ENCODE assay signal across 8 cellular contexts in the genomic region with DNA sequence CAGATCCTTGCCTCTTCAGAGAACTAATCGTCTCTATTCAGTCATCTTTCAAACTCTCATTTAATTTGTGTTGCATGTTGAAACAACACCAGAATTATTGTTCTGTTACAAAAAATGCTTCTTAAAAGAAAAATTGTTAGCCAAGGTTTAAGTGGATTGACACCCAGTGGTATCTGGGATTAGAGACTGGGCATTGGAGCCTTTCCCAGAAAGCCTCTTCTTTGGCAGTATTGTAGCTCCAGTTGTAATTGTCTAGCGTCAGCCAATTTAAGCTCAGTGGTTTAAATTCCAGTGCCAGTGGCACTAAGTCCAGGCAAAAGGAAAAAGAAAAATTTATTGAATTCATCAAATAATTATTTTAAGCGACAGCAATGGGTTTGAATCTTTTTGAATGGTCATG. TPM values are rescaled to one million over a fixed set of nuclear protein-coding genes. Genes with fewer than 3 reads are reported as not detected.
DNase-seq lines count a peak whose midpoint lies in the region; ATAC-seq, FAIRE-seq and TF ChIP-seq lines count a peak whose summit lies in the region.

No MANE protein-coding gene starts in this region.

- H3K9ac ChIP-seq in fibroblast of lung (ENCODE audit: insufficient read depth, low read length), result peak overlapping the region; percentile 68

- CTCF ChIA-PET in Caco-2 (lab: Charles Lee), result no interaction called here

- no peak for ATAC-seq in RWPE2 (ENCODE audit: low read depth)
- no peak for ATAC-seq in pancreas
- ATAC-seq in HG03521 (IDR thresholded peaks at IDR 0.05; ENCODE audit: unreplicated experiment), result no peak

- DNase-seq in Caco-2 (no peak), RWPE2 (ENCODE audit: low spot score) (no peak), fibroblast of lung (ENCODE audit: low read depth in 2 of 2) (no peak), pancreas (no peak), ACHN (no peak)
- no peak for DNase-seq in effector CD8-positive, alpha-beta T cell (lab: John Stamatoyannopoulos, UW)
- DNase-seq in stimulated activated CD4-positive, alpha-beta T cell treated with anti-CD3 and anti-CD28 coated beads, Interleukin-1b, Interleukin-23, amount 100 ng/mL, for 48 hours, result no peak

- H4K20me1 ChIP-seq in fibroblast of lung (ENCODE audit: control insufficient read depth, extremely low read depth, insufficient read depth, low read length), result no peaks in the 10 kb centered on the region

- H3K27me3 Mint-ChIP-seq in Caco-2 (ENCODE audit: insufficient read depth, unreplicated experiment), result no peaks in the 10 kb centered on the region

- TF ChIP-seq CTCF in Caco-2 (IDR thresholded peaks at IDR 0.05; ENCODE audit: insufficient read depth in 1 of 2, low read depth in 1 of 2, low read length in 1 of 2, severe bottlenecking in 1 of 2, unreplicated experiment in 1 of 2) (no peak), RWPE2 (IDR thresholded peaks at IDR 0.05; ENCODE audit: poor library complexity, severe bottlenecking) (no peak), fibroblast of lung (conservative IDR thresholded peaks at IDR 0.05 in 1 of 2, IDR thresholded peaks at IDR 0.05 in 1 of 2; ENCODE audit: low read depth in 1 of 2, low read length in 2 of 2) (no peak), pancreas (IDR thresholded peaks at IDR 0.05) (no peak)

- H3K4me3 ChIP-seq in Caco-2 (ENCODE audit: low read depth, low read length), result peak overlapping the region; percentile 63
- peak overlapping the region; percentile 82 for H3K4me3 ChIP-seq in RWPE2 (ENCODE audit: severe bottlenecking)
- H3K4me3 ChIP-seq in fibroblast of lung (replicated peaks in 1 of 4; ENCODE audit: control extremely low read depth in 1 of 4, insufficient read depth in 1 of 4, low read depth in 3 of 4, low read length in 4 of 4), result peak overlapping the region; percentile 83 to 95 (median 87)
- H3K4me3 ChIP-seq in pancreas, result peak overlapping the region; percentile 49 to 76 (median 66)

- FAIRE-seq in pancreas (lab: Jason Lieb, UNC), result no peak

- no peak overlapping the region for H3K27ac Mint-ChIP-seq in Caco-2 (ENCODE audit: unreplicated experiment)

- H3K36me3 ChIP-seq in Caco-2 (ENCODE audit: control insufficient read depth, insufficient read depth, low read length) (no peaks in the 10 kb centered on the region), RWPE2 (ENCODE audit: low read depth) (0 out of 2 replicates have a peak, but pooled peaks cover 5% of the 10 kb centered on the region), fibroblast of lung (ENCODE audit: control insufficient read depth, insufficient read depth, low read length) (no peaks in the 10 kb centered on the region), pancreas (no peaks in the 10 kb centered on the region)

- H3K9me3 ChIP-seq in Caco-2, result no peaks in the 10 kb centered on the region
- no peaks in the 10 kb centered on the region for H3K9me3 ChIP-seq in RWPE2 (ENCODE audit: severe bottlenecking)
- H3K9me3 ChIP-seq in fibroblast of lung (ENCODE audit: control insufficient read depth, insufficient read depth, low read depth, low read length), result no peaks in the 10 kb centered on the region
- H3K9me3 ChIP-seq in pancreas, result no peaks in the 10 kb centered on the region

- H3K27me3 ChIP-seq in Caco-2 (replicated peaks; ENCODE audit: control insufficient read depth, insufficient read depth, low read length) (no peaks in the 10 kb centered on the region), RWPE2 (ENCODE audit: insufficient read depth, poor library complexity, severe bottlenecking) (no peaks in the 10 kb centered on the region), fibroblast of lung (ENCODE audit: control insufficient read depth, insufficient read depth, low read length) (no peaks in the 10 kb centered on the region), pancreas (no peaks in the 10 kb centered on the region)

- intact Hi-C loops in Caco-2 (cut with micrococcal nuclease; ENCODE audit: unreplicated experiment) (no loop called here), pancreas (cut with DNase I) (no loop called here)

- H3K27ac ChIP-seq in RWPE2 (ENCODE audit: poor library complexity, severe bottlenecking) (no peak overlapping the region), fibroblast of lung (ENCODE audit: insufficient read depth, low read length) (no peak overlapping the region), pancreas (peak overlapping the region in 1 of 4 donors; percentile 99)

- no peaks in the 10 kb centered on the region for H3K4me1 Mint-ChIP-seq in Caco-2 (ENCODE audit: low read depth, unreplicated experiment)

- no peaks in the 10 kb centered on the region; the same call in 1 of the 2 replicates for H3K4me1 ChIP-seq in Caco-2
- H3K4me1 ChIP-seq in RWPE2 (ENCODE audit: insufficient read depth, poor library complexity, severe bottlenecking), result no peaks in the 10 kb centered on the region
- H3K4me1 ChIP-seq in fibroblast of lung (ENCODE audit: control insufficient read depth, extremely low read depth, insufficient read depth, low read length), result no peaks in the 10 kb centered on the region
- peaks cover 3 to 13% (median 6%) of the 10 kb centered on the region in 3 donors for H3K4me1 ChIP-seq in pancreas

- POLR2A ChIA-PET in Caco-2 (lab: Charles Lee), result no interaction called here

- WGBS in pancreas, 2 donors, result 12 to 25% methylated on average over 3 of the region's 3 CpGs

- H2AFZ ChIP-seq in fibroblast of lung (ENCODE audit: low read length), result no peak overlapping the region

- H3K79me2 ChIP-seq in fibroblast of lung (ENCODE audit: control insufficient read depth, insufficient read depth, low read length), result peaks cover 1% of the 10 kb centered on the region

- in situ Hi-C loops in ACHN (cut with HindIII; ENCODE audit: low pct_ligation_motif_present, low pct_unique_long_range_greater_than_20kb, low sequenced_read_pairs), result loop anchor here (25.0 kb wide), 1 partner anchor 187 kb away; no protein-coding TSS in a partner anchor

- peaks cover 7% of the 10 kb centered on the region for H3K36me3 Mint-ChIP-seq in Caco-2 (ENCODE audit: insufficient read depth, unreplicated experiment)

- H3K4me2 ChIP-seq in fibroblast of lung (ENCODE audit: extremely low read depth, insufficient read depth, low read length), result peak overlapping the region; percentile 87

- H3K4me3 Mint-ChIP-seq in Caco-2 (ENCODE audit: unreplicated experiment), result peak overlapping the region; percentile 86

- H3K9me3 Mint-ChIP-seq in Caco-2 (ENCODE audit: unreplicated experiment), result no peaks in the 10 kb centered on the region

- no TSS peak for BruUV-seq in Caco-2 (replicated peaks; lab: Mats Ljungman, UMichigan)

RNA-seq across cellular contexts. Expression of a gene that starts 0.8 kb away (rescaled TPM):
- total RNA-seq in Caco-2 (2022), result 8.9 and 10.8 TPM in 2 replicates
- 20.3 and 22.0 TPM in 2 replicates for total RNA-seq in fibroblast of lung
- 12.8 and 15.2 TPM in 2 replicates for polyA plus RNA-seq in fibroblast of lung
- 10.4 and 10.6 TPM in 2 replicates for polyA plus RNA-seq in fibroblast of lung (2012)
- polyA minus RNA-seq in fibroblast of lung (ENCODE audit: low replicate concordance), result 0.26 and 1.2 TPM in 2 replicates
- total RNA-seq in pancreas, result 10 to 100 TPM; 11.3 to 18.5 (median 12.7) TPM
- 10 to 100 TPM; 12.4 to 21.3 TPM for polyA plus RNA-seq in pancreas

RNA-seq across cellular contexts. Expression of a gene that starts 21.5 kb away (rescaled TPM):
- total RNA-seq in Caco-2 (2022), result not detected in 2 replicates
- total RNA-seq in fibroblast of lung, result under 0.01 and 0.17 TPM in 2 replicates
- not detected in 2 replicates for polyA plus RNA-seq in fibroblast of lung
- polyA plus RNA-seq in fibroblast of lung (2012), result 0.03 TPM in 1 of 2 replicates, not detected in the other
- polyA minus RNA-seq in fibroblast of lung (ENCODE audit: low replicate concordance), result not detected in 2 replicates
- total RNA-seq in pancreas, result under 1 TPM in 2 of 6 donors, not detected in 4; 0.03 TPM
- polyA plus RNA-seq in pancreas, result under 1 TPM in 1 of 2 donors, not detected in 1; 0.05 TPM
